In the genomic region with DNA sequence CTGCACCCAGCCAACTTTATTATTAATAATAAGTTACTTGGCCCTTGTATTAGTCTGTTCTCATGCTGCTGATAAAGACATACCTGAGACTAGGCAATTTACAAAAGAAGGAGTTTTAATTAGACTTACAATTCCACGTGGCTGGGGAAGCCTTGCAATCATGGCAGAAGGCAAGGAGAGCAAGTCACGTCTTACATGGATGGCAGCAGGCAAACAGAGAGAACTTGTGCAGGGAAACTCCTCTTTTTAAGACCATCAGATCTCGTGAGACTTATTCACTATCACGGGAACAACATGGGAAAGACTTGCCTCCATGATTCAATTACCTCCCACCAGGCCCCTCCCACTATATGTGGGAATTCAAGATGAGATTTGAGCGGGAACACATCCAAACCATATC, we compare ENCODE assay signal across 36 cellular contexts. TPM values are rescaled to one million over a fixed set of nuclear protein-coding genes. Genes with fewer than 3 reads are reported as not detected.
"Had no signal": no experiment of that assay in that cellular context is flagged by ENCODE, and none has a peak within 500 bp of the region (broad histone marks: within the 10 kb centered on the region; RNA-seq: fewer than 3 reads in every experiment).

No MANE protein-coding gene starts in this region.

- DNase-seq: Karpas-422, Kasumi-1, MG63, MM.1S, MV-4-11, NCI-H1048, NCI-H1092, NCI-H1092 treated with DMSO at 0.1 percent for 48 hours, NCI-H1105, NCI-H1105 treated with DMSO at 0.1 percent for 48 hours, NCI-H1417, NCI-H1417 treated with DMSO at 0.1 percent for 48 hours, NCI-H1436, NCI-H1436 treated with DMSO at 0.1 percent for 48 hours, NCI-H146, NCI-H1694, NCI-H1694 treated with DMSO at 0.1 percent for 48 hours, NCI-H187, NCI-H187 treated with DMSO at 0.1 percent for 48 hours, NCI-H1930, NCI-H2029, NCI-H2029 treated with DMSO at 0.1 percent for 48 hours, NCI-H2081, NCI-H2081 treated with DMSO at 0.1 percent for 48 hours, NCI-H2107, NCI-H2171, NCI-H2171 treated with DMSO at 0.1 percent for 48 hours, NCI-H2227 treated with DMSO at 0.1 percent for 48 hours, NCI-H226, NCI-H345, NCI-H446, NCI-H446 treated with DMSO at 0.1 percent for 48 hours, NCI-H510A, NCI-H510A treated with DMSO at 0.1 percent for 48 hours had no signal

- H3K27me3 ChIP-seq: MG63 had no signal

- H3K4me3 ChIP-seq: MG63 had no signal

- H3K36me3 ChIP-seq: MG63 had no signal

RNA-seq across cellular contexts. Expression of gene SYT17, which starts 47.7 kb away (rescaled TPM):
- total RNA-seq: LHCN-M2, MCF 10A had no signal
